ENCODE assay signal across 8 cellular contexts in the genomic region with DNA sequence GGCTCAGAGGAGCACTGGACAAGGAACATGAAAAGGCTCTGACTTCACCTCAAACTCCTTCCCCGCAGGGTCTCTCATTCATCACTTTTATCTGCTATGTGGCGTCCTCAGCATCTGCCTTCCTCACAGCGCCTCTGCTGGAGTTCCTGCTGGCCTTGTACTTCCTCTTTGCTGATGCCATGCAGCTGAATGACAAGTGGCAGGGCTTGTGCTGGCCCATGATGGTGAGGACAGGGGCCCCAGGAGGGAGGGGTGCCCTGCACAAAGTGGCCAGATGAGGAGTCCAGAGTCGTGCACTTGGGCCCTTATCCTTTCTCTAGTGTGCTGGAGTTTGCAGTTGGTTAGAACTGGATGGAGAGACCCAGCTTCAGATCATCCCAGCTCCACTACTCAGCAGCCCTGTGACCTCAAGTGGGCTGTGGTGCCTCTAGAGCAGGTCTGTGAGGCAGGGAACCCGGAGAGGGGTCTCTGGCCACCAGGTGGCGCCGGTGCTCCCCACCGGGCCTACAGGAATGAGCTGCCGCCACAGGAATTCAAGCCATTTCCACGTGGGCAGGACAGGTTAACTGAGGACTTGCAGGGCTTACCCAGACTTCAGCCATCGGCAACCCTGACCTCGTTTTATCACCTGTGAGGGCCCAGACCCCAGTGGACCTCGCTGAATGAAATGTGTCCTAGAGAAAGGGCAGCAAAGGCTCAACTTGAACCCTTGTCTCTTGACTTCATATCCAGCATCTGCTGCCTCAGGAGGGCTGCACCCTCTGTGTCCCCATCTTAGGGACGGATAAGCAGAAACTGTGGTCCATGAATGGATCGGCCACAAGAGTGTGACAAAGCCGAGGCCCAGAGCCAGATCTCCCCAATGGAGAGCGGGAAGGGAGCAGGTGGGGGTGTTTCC. TPM values are rescaled to one million over a fixed set of nuclear protein-coding genes. Genes with fewer than 3 reads are reported as not detected.
DNase-seq lines count a peak whose midpoint lies in the region; ATAC-seq and TF ChIP-seq lines count a peak whose summit lies in the region.

No MANE protein-coding gene starts in this region.

- H3K9ac ChIP-seq in neuronal stem cell (ENCODE audit: low read depth, low read length, poor library complexity), result no peak overlapping the region

- no peak overlapping the region for H3K4me3 ChIP-seq in neuronal stem cell (ENCODE audit: low read length in 2 of 2)
- no peak overlapping the region for H3K4me3 ChIP-seq in stomach

- DNase-seq in A172 (ENCODE audit: low spot score) (peak; percentile 90), HuH-7 (ENCODE audit: low spot score) (peak; percentile 95), RPMI7951 (ENCODE audit: low read depth) (peak; percentile 81), fibroblast of the conjunctiva (ENCODE audit: low read depth) (peak; percentile 65), neuronal stem cell (ENCODE audit: low spot score) (peak; percentile 74), stomach (peak; percentile 92)
- DNase-seq in activated T-helper 1 cell treated with anti-CD3 and anti-CD28 coated beads, Interleukin-2, amount 50 U/mL, for 16 hours (ENCODE audit: low read depth in 1 of 2, low spot score in 1 of 2), result peak; percentile 70 to 72

- H3K9me3 ChIP-seq in neuronal stem cell (replicated peaks in 1 of 2; ENCODE audit: control insufficient read depth in 2 of 2, insufficient read depth in 1 of 2, low read depth in 1 of 2, low read length in 2 of 2), result peaks cover 8 to 10% of the 10 kb centered on the region in 2 donors
- H3K9me3 ChIP-seq in stomach, result no peaks in the 10 kb centered on the region

- no peak overlapping the region for H3K4ac ChIP-seq in neuronal stem cell (ENCODE audit: low read length)

- no peak overlapping the region for H3K4me2 ChIP-seq in neuronal stem cell (ENCODE audit: insufficient read depth, low read length, poor library complexity, severe bottlenecking)

- no peak for TF ChIP-seq EP300 in stomach (IDR thresholded peaks at IDR 0.05)

- H2BK5ac ChIP-seq in neuronal stem cell (ENCODE audit: low read length), result no peak overlapping the region

- H3K27ac ChIP-seq in neuronal stem cell (replicated peaks; ENCODE audit: low read length) (peak overlapping the region; percentile 43), stomach (peak overlapping the region in 4 of 5 donors; percentile 1 to 43 (median 22))

- no peak overlapping the region for H4K8ac ChIP-seq in neuronal stem cell (ENCODE audit: low read depth, low read length)

- TF ChIP-seq POLR2A in stomach (IDR thresholded peaks at IDR 0.05), result no peak

- H2BK15ac ChIP-seq in neuronal stem cell (ENCODE audit: low read length), result peak overlapping the region; percentile 72

- no peak overlapping the region for H3K14ac ChIP-seq in neuronal stem cell (ENCODE audit: low read length)

- ATAC-seq in GM18498 (IDR thresholded peaks at IDR 0.05; ENCODE audit: unreplicated experiment), result peak; percentile 39

- H4K91ac ChIP-seq in neuronal stem cell (ENCODE audit: low read depth, low read length, poor library complexity), result no peak overlapping the region

- H3K4me1 ChIP-seq in neuronal stem cell (ENCODE audit: control insufficient read depth in 2 of 2, insufficient read depth in 1 of 2, low read depth in 1 of 2, low read length in 2 of 2), result peaks cover 12 to 20% of the 10 kb centered on the region in 2 donors
- peaks cover 31 to 56% (median 48%) of the 10 kb centered on the region in 4 donors for H3K4me1 ChIP-seq in stomach

- no peak overlapping the region for H3K23ac ChIP-seq in neuronal stem cell (ENCODE audit: low read depth, low read length, poor library complexity)

- intact Hi-C loops in stomach (cut with DNase I; ENCODE audit: low total_unique reads), result no loop called here

- H2AK5ac ChIP-seq in neuronal stem cell (ENCODE audit: low read depth, low read length), result peak overlapping the region; percentile 49

- no peak overlapping the region for H2BK120ac ChIP-seq in neuronal stem cell (ENCODE audit: low read depth, low read length)

- H3K27me3 ChIP-seq in neuronal stem cell (ENCODE audit: control insufficient read depth in 3 of 3, insufficient read depth in 3 of 3, low read depth in 1 of 3, low read length in 3 of 3), result no peaks in the 10 kb centered on the region
- peaks cover 0 to 14% (median 7%) of the 10 kb centered on the region in 3 donors for H3K27me3 ChIP-seq in stomach

- no peak overlapping the region for H2AFZ ChIP-seq in neuronal stem cell (ENCODE audit: low read length)

- WGBS in neuronal stem cell (ENCODE audit: extremely low coverage in 2 of 2, insufficient read length in 2 of 2, insufficient replicate concordance in 1 of 2), 2 donors, result no CpG with 5 or more reads among the region's 17 CpGs
- WGBS in stomach, 5 donors, result 27 to 37% (median 34%) methylated on average over 17 of the region's 17 CpGs

- peak in 5 of 7 experiments; percentile 76 to 91 (median 85) for TF ChIP-seq CTCF in stomach (IDR thresholded peaks at IDR 0.05)

- H3K36me3 ChIP-seq in neuronal stem cell (replicated peaks in 1 of 2; ENCODE audit: control insufficient read depth in 2 of 2, insufficient read depth in 2 of 2, low read length in 2 of 2) (peaks cover 45 to 69% of the 10 kb centered on the region in 2 donors), stomach (peaks cover 35 to 47% (median 45%) of the 10 kb centered on the region in 4 donors)

- peaks cover 28% of the 10 kb centered on the region for H3K79me1 ChIP-seq in neuronal stem cell (ENCODE audit: low read depth, low read length)

- H3K18ac ChIP-seq in neuronal stem cell (ENCODE audit: low read length), result peak overlapping the region; percentile 59

- H2BK12ac ChIP-seq in neuronal stem cell (ENCODE audit: low read length), result no peak overlapping the region

RNA-seq across cellular contexts. Expression of a gene that starts 4.0 kb away (rescaled TPM):
- total RNA-seq in A172 (2014; rRNA removed; shearing (Covaris generic)), result 48.2 and 53.7 TPM in 2 replicates
- 47.9 and 49.2 TPM in 2 replicates for total RNA-seq in RPMI7951 (2014; rRNA removed; shearing (Covaris generic))
- 92.9 TPM for polyA plus RNA-seq in neuronal stem cell (2013, experiment 1 of 2)
- 91.8 TPM for polyA plus RNA-seq in neuronal stem cell (2013, experiment 2 of 2)
- 10 to 100 TPM in 1 of 5 donors, 1 to 10 TPM in 1, under 1 TPM in 1, not detected in 2; 0.87 to 10.3 (median 6.5) TPM for total RNA-seq in stomach
- 10 to 100 TPM in 2 of 3 donors, 1 to 10 TPM in 1; 6.7 to 12.2 (median 11.9) TPM for polyA plus RNA-seq in stomach

RNA-seq across cellular contexts. Expression of a gene that starts 29.2 kb away (rescaled TPM):
- not detected in 2 replicates for total RNA-seq in A172 (2014; rRNA removed; shearing (Covaris generic))
- total RNA-seq in RPMI7951 (2014; rRNA removed; shearing (Covaris generic)), result 0.98 TPM in 1 of 2 replicates, not detected in the other
- 0.20 TPM for polyA plus RNA-seq in neuronal stem cell (2013, experiment 1 of 2)
- polyA plus RNA-seq in neuronal stem cell (2013, experiment 2 of 2), result 0.08 TPM
- not detected for total RNA-seq in stomach
- polyA plus RNA-seq in stomach, result under 1 TPM in 2 of 3 donors, not detected in 1; 0.48 to 0.50 TPM

RNA-seq across cellular contexts. Expression of a gene that starts 42.3 kb away (rescaled TPM):
- total RNA-seq in A172 (2014; rRNA removed; shearing (Covaris generic)), result 1.1 and 1.3 TPM in 2 replicates
- total RNA-seq in RPMI7951 (2014; rRNA removed; shearing (Covaris generic)), result 6.0 and 6.4 TPM in 2 replicates
- polyA plus RNA-seq in neuronal stem cell (2013, experiment 1 of 2), result 3.8 TPM
- 4.4 TPM for polyA plus RNA-seq in neuronal stem cell (2013, experiment 2 of 2)
- total RNA-seq in stomach, result not detected
- polyA plus RNA-seq in stomach, result under 1 TPM in 1 of 3 donors, not detected in 2; 0.28 TPM

RNA-seq across cellular contexts. Expression of a gene that starts 56.1 kb away (rescaled TPM):
- total RNA-seq in A172 (2014; rRNA removed; shearing (Covaris generic)), result 180 and 186 TPM in 2 replicates
- 334 and 338 TPM in 2 replicates for total RNA-seq in RPMI7951 (2014; rRNA removed; shearing (Covaris generic))
- polyA plus RNA-seq in neuronal stem cell (2013, experiment 1 of 2), result 37.5 TPM
- polyA plus RNA-seq in neuronal stem cell (2013, experiment 2 of 2), result 41.1 TPM
- 10 to 100 TPM in 3 of 5 donors, 1 to 10 TPM in 1, not detected in 1; 4.1 to 35.7 (median 18.4) TPM for total RNA-seq in stomach
- polyA plus RNA-seq in stomach, result 10 to 100 TPM; 21.8 to 35.1 (median 30.5) TPM

RNA-seq across cellular contexts. Expression of a gene that starts 58.6 kb away (rescaled TPM):
- total RNA-seq in A172 (2014; rRNA removed; shearing (Covaris generic)), result 31.9 and 35.0 TPM in 2 replicates
- total RNA-seq in RPMI7951 (2014; rRNA removed; shearing (Covaris generic)), result 43.4 and 52.4 TPM in 2 replicates
- polyA plus RNA-seq in neuronal stem cell (2013, experiment 1 of 2), result 3.4 TPM
- polyA plus RNA-seq in neuronal stem cell (2013, experiment 2 of 2), result 3.4 TPM
- 10 to 100 TPM; 10.7 to 25.0 (median 22.0) TPM for total RNA-seq in stomach
- polyA plus RNA-seq in stomach, result 10 to 100 TPM in 2 of 3 donors, 1 to 10 TPM in 1; 9.8 to 15.4 (median 14.4) TPM
